1 cellular context compared by ENCODE assay signal in genomic region chr19:49128545-49129237, GRCh38.
TF ChIP-seq lines count a peak whose summit lies in the region.

No MANE protein-coding gene starts in this region.

TF ChIP-seq in IMR-90, 13 proteins besides CTCF, POLR2A, EP300 and RAD21:
- TF ChIP-seq CHD1 (IDR thresholded peaks at IDR 0.05; ENCODE audit: low read depth, low read length) (no peak), SMC3 (IDR thresholded peaks at IDR 0.05; ENCODE audit: low read depth, low read length) (no peak), CEBPB (IDR thresholded peaks at IDR 0.05; ENCODE audit: low read depth, low read length) (no peak), NFE2L2 (IDR thresholded peaks at IDR 0.05; ENCODE audit: low read depth, low read length) (no peak), ELK1 (IDR thresholded peaks at IDR 0.05; ENCODE audit: borderline replicate concordance, low read depth, low read length) (no peak), RCOR1 (IDR thresholded peaks at IDR 0.05; ENCODE audit: insufficient replicate concordance, low read length) (no peak), FOS (IDR thresholded peaks at IDR 0.05; ENCODE audit: low read depth, low read length) (no peak), MXI1 (IDR thresholded peaks at IDR 0.05; ENCODE audit: borderline replicate concordance, low read depth, low read length) (no peak), MAFK (IDR thresholded peaks at IDR 0.05; ENCODE audit: low read depth, low read length) (no peak), RFX5 (IDR thresholded peaks at IDR 0.05; ENCODE audit: low read depth, low read length) (no peak), MAZ (IDR thresholded peaks at IDR 0.05; ENCODE audit: borderline replicate concordance, low read depth, low read length) (no peak), BHLHE40 (IDR thresholded peaks at IDR 0.05; ENCODE audit: low read depth, low read length) (no peak), USF2 (IDR thresholded peaks at IDR 0.05; ENCODE audit: low read depth, low read length) (no peak)
